8 cellular contexts compared by ENCODE assay signal in the genomic region with DNA sequence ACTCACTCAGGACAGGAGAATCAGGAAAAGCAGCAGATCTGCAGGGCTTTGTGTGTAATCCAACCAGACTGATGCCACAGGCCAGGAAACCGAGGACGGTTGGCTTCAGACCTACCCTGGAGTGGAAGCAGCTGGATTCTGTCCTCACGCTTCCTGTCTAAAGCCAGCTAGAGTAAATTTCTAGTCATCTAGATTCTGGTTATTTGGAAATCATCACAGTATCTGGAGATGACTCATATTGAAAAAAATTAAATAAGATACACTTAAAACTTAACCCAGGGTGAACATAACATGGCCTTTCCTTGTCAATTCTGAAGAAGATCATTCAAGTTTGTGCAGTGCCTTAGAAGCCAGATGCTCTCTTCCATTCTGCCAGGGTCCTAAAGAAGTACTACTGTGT.
DNase-seq lines count a peak whose midpoint lies in the region; ATAC-seq and TF ChIP-seq lines count a peak whose summit lies in the region.
"Not testable (repeated sequence)": the region's sequence is repeated elsewhere in the genome, so short reads cannot be mapped to it uniquely, and the experiment has no call there.

No MANE protein-coding gene starts in this region.

- TF ChIP-seq CTCF in left ventricle myocardium inferior (IDR thresholded peaks at IDR 0.05; ENCODE audit: borderline replicate concordance); omental fat pad (IDR thresholded peaks at IDR 0.05): not testable (repeated sequence)

- CTCF ChIA-PET in activated CD4-positive, alpha-beta memory T cell treated with anti-CD3 and anti-CD28 coated beads, Interleukin-2, amount 10 ng/mL, durations not matched to agents 7 days and 5 days (lab: Charles Lee); activated naive CD4-positive, alpha-beta T cell treated with anti-CD3 and anti-CD28 coated beads for 36 hours (lab: Charles Lee): not testable (repeated sequence)

- POLR2A ChIA-PET in activated CD4-positive, alpha-beta memory T cell treated with anti-CD3 and anti-CD28 coated beads, Interleukin-2, amount 10 ng/mL, durations not matched to agents 7 days and 5 days (lab: Charles Lee), result not testable (repeated sequence)

- peak overlapping the region; percentile 89 for H3K4me3 Mint-ChIP-seq in activated CD4-positive, alpha-beta memory T cell treated with anti-CD3 and anti-CD28 coated beads, Interleukin-2, amount 10 ng/mL, durations not matched to agents 7 days and 5 days
- H3K4me3 Mint-ChIP-seq in activated naive CD4-positive, alpha-beta T cell treated with anti-CD3 and anti-CD28 coated beads for 36 hours, result peak overlapping the region; percentile 76
- peak overlapping the region; percentile 81 for H3K4me3 Mint-ChIP-seq in central memory CD8-positive, alpha-beta T cell
- peak overlapping the region; percentile 86 for H3K4me3 Mint-ChIP-seq in stimulated activated naive CD8-positive, alpha-beta T cell treated with anti-CD3 and anti-CD28 coated beads, Interleukin-15, Interleukin-2, amounts not matched to agents 100 ng/mL and 50 ng/mL, for 24 hours

- H3K4me3 ChIP-seq in left ventricle myocardium inferior, result not testable (repeated sequence)

- ATAC-seq in GM18858 (IDR thresholded peaks at IDR 0.05; ENCODE audit: unreplicated experiment) (peak; percentile 28), SK-N-SH treated with all-trans-retinoic acid at 6 μM for 48 hours (peak; percentile 46), omental fat pad (ENCODE audit: low FRiP score) (peak; percentile 20)
- peak; percentile 8 for ATAC-seq in central memory CD8-positive, alpha-beta T cell (replicated peaks; ENCODE audit: extremely low read depth, poor library complexity, severe bottlenecking)

- peaks cover 14% of the 10 kb centered on the region for H3K4me1 ChIP-seq in left ventricle myocardium inferior

- peak overlapping the region; percentile 12 for H3K27ac ChIP-seq in left ventricle myocardium inferior (replicated peaks)

- H3K9me3 Mint-ChIP-seq in activated CD4-positive, alpha-beta memory T cell treated with anti-CD3 and anti-CD28 coated beads, Interleukin-2, amount 10 ng/mL, durations not matched to agents 7 days and 5 days; activated naive CD4-positive, alpha-beta T cell treated with anti-CD3 and anti-CD28 coated beads for 36 hours; central memory CD8-positive, alpha-beta T cell; stimulated activated naive CD8-positive, alpha-beta T cell treated with anti-CD3 and anti-CD28 coated beads, Interleukin-15, Interleukin-2, amounts not matched to agents 100 ng/mL and 50 ng/mL, for 24 hours: not testable (repeated sequence)

- H3K9me3 ChIP-seq in left ventricle myocardium inferior (replicated peaks), result not testable (repeated sequence)

- not testable (repeated sequence) for H3K27me3 Mint-ChIP-seq in activated CD4-positive, alpha-beta memory T cell treated with anti-CD3 and anti-CD28 coated beads, Interleukin-2, amount 10 ng/mL, durations not matched to agents 7 days and 5 days; activated naive CD4-positive, alpha-beta T cell treated with anti-CD3 and anti-CD28 coated beads for 36 hours (ENCODE audit: low read depth); central memory CD8-positive, alpha-beta T cell; stimulated activated naive CD8-positive, alpha-beta T cell treated with anti-CD3 and anti-CD28 coated beads, Interleukin-15, Interleukin-2, amounts not matched to agents 100 ng/mL and 50 ng/mL, for 24 hours

- H3K36me3 Mint-ChIP-seq in activated CD4-positive, alpha-beta memory T cell treated with anti-CD3 and anti-CD28 coated beads, Interleukin-2, amount 10 ng/mL, durations not matched to agents 7 days and 5 days (ENCODE audit: low read depth), result peaks cover 20% of the 10 kb centered on the region
- H3K36me3 Mint-ChIP-seq in activated naive CD4-positive, alpha-beta T cell treated with anti-CD3 and anti-CD28 coated beads for 36 hours (ENCODE audit: low read depth); central memory CD8-positive, alpha-beta T cell (ENCODE audit: insufficient read depth): not testable (repeated sequence)
- peaks cover 11% of the 10 kb centered on the region for H3K36me3 Mint-ChIP-seq in stimulated activated naive CD8-positive, alpha-beta T cell treated with anti-CD3 and anti-CD28 coated beads, Interleukin-15, Interleukin-2, amounts not matched to agents 100 ng/mL and 50 ng/mL, for 24 hours (ENCODE audit: low read depth)

- H3K27me3 ChIP-seq in left ventricle myocardium inferior (ENCODE audit: low read depth), result not testable (repeated sequence)

- H3K4me1 Mint-ChIP-seq in activated CD4-positive, alpha-beta memory T cell treated with anti-CD3 and anti-CD28 coated beads, Interleukin-2, amount 10 ng/mL, durations not matched to agents 7 days and 5 days, result peaks cover 22% of the 10 kb centered on the region
- peaks cover 17% of the 10 kb centered on the region for H3K4me1 Mint-ChIP-seq in activated naive CD4-positive, alpha-beta T cell treated with anti-CD3 and anti-CD28 coated beads for 36 hours (ENCODE audit: low read depth)
- not testable (repeated sequence) for H3K4me1 Mint-ChIP-seq in central memory CD8-positive, alpha-beta T cell
- H3K4me1 Mint-ChIP-seq in stimulated activated naive CD8-positive, alpha-beta T cell treated with anti-CD3 and anti-CD28 coated beads, Interleukin-15, Interleukin-2, amounts not matched to agents 100 ng/mL and 50 ng/mL, for 24 hours (ENCODE audit: low read depth), result peaks cover 29% of the 10 kb centered on the region

- intact Hi-C loops in activated naive CD4-positive, alpha-beta T cell treated with anti-CD3 and anti-CD28 coated beads for 36 hours (cut with micrococcal nuclease); left ventricle myocardium inferior (cut with micrococcal nuclease): not testable (repeated sequence)

- not testable (repeated sequence) for DNase-seq in activated CD4-positive, alpha-beta memory T cell treated with anti-CD3 and anti-CD28 coated beads, Interleukin-2, amount 10 ng/mL, durations not matched to agents 7 days and 5 days; activated naive CD4-positive, alpha-beta T cell treated with anti-CD3 and anti-CD28 coated beads for 36 hours; central memory CD8-positive, alpha-beta T cell (ENCODE audit: low spot score in 2 of 2); left ventricle myocardium inferior; omental fat pad (ENCODE audit: low spot score)

- H3K36me3 ChIP-seq in left ventricle myocardium inferior, result not testable (repeated sequence)

- peak overlapping the region; percentile 95 for H3K27ac Mint-ChIP-seq in activated CD4-positive, alpha-beta memory T cell treated with anti-CD3 and anti-CD28 coated beads, Interleukin-2, amount 10 ng/mL, durations not matched to agents 7 days and 5 days
- H3K27ac Mint-ChIP-seq in activated naive CD4-positive, alpha-beta T cell treated with anti-CD3 and anti-CD28 coated beads for 36 hours, result peak overlapping the region; percentile 85
- peak overlapping the region; percentile 84 for H3K27ac Mint-ChIP-seq in central memory CD8-positive, alpha-beta T cell (ENCODE audit: low read depth)
- H3K27ac Mint-ChIP-seq in stimulated activated naive CD8-positive, alpha-beta T cell treated with anti-CD3 and anti-CD28 coated beads, Interleukin-15, Interleukin-2, amounts not matched to agents 100 ng/mL and 50 ng/mL, for 24 hours, result peak overlapping the region; percentile 85
